Comparison of ENCODE assay signal across 20 cellular contexts in genomic region chr1:200528838-200529565, GRCh38.
DNase-seq lines count a peak whose midpoint lies in the region; ATAC-seq, FAIRE-seq and TF ChIP-seq lines count a peak whose summit lies in the region.
"Had no signal": no experiment of that assay in that cellular context is flagged by ENCODE, and none has a peak within 500 bp of the region (broad histone marks: within the 10 kb centered on the region; RNA-seq: fewer than 3 reads in every experiment).

No MANE protein-coding gene starts in this region.

- H3K4me1 Mint-ChIP-seq in CD8-positive, alpha-beta memory T cell: peaks cover 23 to 45% (median 35%) of the 10 kb centered on the region in 3 donors
- H3K4me1 Mint-ChIP-seq in astrocyte (ENCODE audit: low read depth, unreplicated experiment): peaks cover 5% of the 10 kb centered on the region

- no peaks in the 10 kb centered on the region for H3K36me3 Mint-ChIP-seq in CD8-positive, alpha-beta memory T cell
- no peaks in the 10 kb centered on the region for H3K36me3 Mint-ChIP-seq in astrocyte (ENCODE audit: low read depth, unreplicated experiment)

- peaks cover 0 to 4% of the 10 kb centered on the region in 2 donors for H3K27me3 Mint-ChIP-seq in CD8-positive, alpha-beta memory T cell
- peaks cover 2% of the 10 kb centered on the region for H3K27me3 Mint-ChIP-seq in astrocyte (ENCODE audit: low read depth, unreplicated experiment)

- no peak overlapping the region for H3K4me2 ChIP-seq in astrocyte (ENCODE audit: low read length)
- H3K4me2 ChIP-seq in osteoblast (ENCODE audit: insufficient read depth, low read length): no peak overlapping the region
- H3K4me2 ChIP-seq: KMS-11 had no signal

- no peaks in the 10 kb centered on the region for H3K27me3 ChIP-seq in CD8-positive, alpha-beta memory T cell (ENCODE audit: insufficient read depth, low read length, poor library complexity, severe bottlenecking)
- no peaks in the 10 kb centered on the region for H3K27me3 ChIP-seq in astrocyte (ENCODE audit: insufficient read depth, low read length)
- peaks cover 5% of the 10 kb centered on the region for H3K27me3 ChIP-seq in osteoblast (ENCODE audit: insufficient read depth, low read length)
- H3K27me3 ChIP-seq: MG63 had no signal

- DNase-seq in CD8-positive, alpha-beta memory T cell: no peak
- DNase-seq in astrocyte (ENCODE audit: low read depth) (no peak), osteoblast (ENCODE audit: insufficient read length, low spot score, missing footprints) (peak; percentile 58), HT-29 (ENCODE audit: low spot score) (no peak)
- DNase-seq in activated CD8-positive, alpha-beta memory T cell treated with anti-CD3 and anti-CD28 coated beads, Interleukin-2, amount 50 U/mL, for 4 hours: no peak
- DNase-seq: AML-193, HCEC 1CT, MG63, NCI-H1048, NCI-H1436 treated with DMSO at 0.1 percent for 48 hours, NCI-H2029, NCI-H446 treated with DMSO at 0.1 percent for 48 hours, OCI-M1, SHP77 had no signal

- ATAC-seq in HG03439 (IDR thresholded peaks at IDR 0.05; ENCODE audit: unreplicated experiment): no peak

- no peak for TF ChIP-seq CTCF in HEK293 (tag by site-specific recombination; IDR thresholded peaks at IDR 0.05)
- TF ChIP-seq CTCF in astrocyte (IDR thresholded peaks at IDR 0.05; ENCODE audit: insufficient read depth, low read depth, low read length): no peak
- no peak for TF ChIP-seq CTCF in osteoblast (IDR thresholded peaks at IDR 0.05; ENCODE audit: extremely low read depth, low read depth, low read length)

- CTCF ChIA-PET in CD8-positive, alpha-beta memory T cell (lab: Charles Lee): interaction anchor here (1.6 to 2.5 kb wide), 2 partner anchors 13 to 19 kb away, joined by 3 to 6 read pairs; no protein-coding TSS in a partner anchor
- CTCF ChIA-PET in HEK293 (lab: Yijun Ruan, JAX): interaction anchor here (0.9 to 1.6 kb wide), 4 partner anchors 10 to 39 kb away, joined by 3 to 7 read pairs (median 5); no protein-coding TSS in a partner anchor

- POLR2A ChIA-PET in CD8-positive, alpha-beta memory T cell (lab: Charles Lee): no interaction called here
- POLR2A ChIA-PET in HEK293 (lab: Yijun Ruan, JAX): interaction anchor here (0.5 kb wide), 1 partner anchor 207 kb away, joined by 5 read pairs; no protein-coding TSS in a partner anchor

- no peak overlapping the region for H3K4me3 ChIP-seq in CD8-positive, alpha-beta memory T cell (ENCODE audit: low read length)
- H3K4me3 ChIP-seq in HEK293 (ENCODE audit: low read depth, low read length) (no peak overlapping the region), astrocyte (ENCODE audit: insufficient read depth, low read depth, low read length) (no peak overlapping the region), osteoblast (ENCODE audit: insufficient read depth, low read length) (no peak overlapping the region)
- H3K4me3 ChIP-seq: MG63, SK-N-MC had no signal

- peak overlapping the region in 1 of 7 donors; percentile 1 for H3K4me3 Mint-ChIP-seq in CD8-positive, alpha-beta memory T cell
- H3K4me3 Mint-ChIP-seq in astrocyte (ENCODE audit: unreplicated experiment): no peak overlapping the region

- no peak for FAIRE-seq in astrocyte (lab: Jason Lieb, UNC)
- FAIRE-seq: G401.6 had no signal

- no peaks in the 10 kb centered on the region for H3K79me2 ChIP-seq in astrocyte (ENCODE audit: insufficient read depth, low read length)
- H3K79me2 ChIP-seq in osteoblast (ENCODE audit: insufficient read depth, low read length): no peaks in the 10 kb centered on the region

- H3K9me3 ChIP-seq in CD8-positive, alpha-beta memory T cell (ENCODE audit: low read length): no peaks in the 10 kb centered on the region
- H3K9me3 ChIP-seq in HEK293 (ENCODE audit: control insufficient read depth, insufficient read depth, low read depth, low read length) (no peaks in the 10 kb centered on the region), astrocyte (ENCODE audit: insufficient read depth, low read depth, low read length) (no peaks in the 10 kb centered on the region), osteoblast (ENCODE audit: low read depth, low read length) (no peaks in the 10 kb centered on the region)
- H3K9me3 ChIP-seq: MG63 had no signal

- H3K27ac ChIP-seq in CD8-positive, alpha-beta memory T cell (ENCODE audit: low read depth, low read length): no peak overlapping the region
- H3K27ac ChIP-seq in HEK293 (ENCODE audit: extremely low read depth, low read depth, low read length) (no peak overlapping the region), astrocyte (ENCODE audit: low read depth, low read length) (no peak overlapping the region), osteoblast (ENCODE audit: low read depth, low read length) (no peak overlapping the region)
- H3K27ac ChIP-seq: C4-2B, KMS-11, SK-N-MC had no signal

- H2AFZ ChIP-seq in astrocyte (ENCODE audit: low read depth, low read length) (no peak overlapping the region), osteoblast (ENCODE audit: low read length) (no peak overlapping the region)

- no peak overlapping the region for H3K9ac ChIP-seq in astrocyte (ENCODE audit: low read length)
- H3K9ac ChIP-seq: KMS-11 had no signal

- H3K4me1 ChIP-seq in CD8-positive, alpha-beta memory T cell (ENCODE audit: insufficient read depth, low read length): peaks cover 35% of the 10 kb centered on the region
- no peaks in the 10 kb centered on the region for H3K4me1 ChIP-seq in HEK293 (ENCODE audit: control insufficient read depth, insufficient read depth, low read length)
- peaks cover 11% of the 10 kb centered on the region for H3K4me1 ChIP-seq in astrocyte (ENCODE audit: insufficient read depth, low read length)
- H3K4me1 ChIP-seq in osteoblast (ENCODE audit: insufficient read depth, low read length): no peaks in the 10 kb centered on the region

- H4K20me1 ChIP-seq in astrocyte (ENCODE audit: insufficient read depth, low read length) (no peaks in the 10 kb centered on the region), osteoblast (ENCODE audit: insufficient read depth, low read length) (no peaks in the 10 kb centered on the region)

- H3K36me3 ChIP-seq in CD8-positive, alpha-beta memory T cell (ENCODE audit: insufficient read depth, low read length): no peaks in the 10 kb centered on the region
- no peaks in the 10 kb centered on the region for H3K36me3 ChIP-seq in HEK293 (ENCODE audit: control insufficient read depth in 2 of 2, insufficient read depth in 1 of 2, low read length in 2 of 2)
- H3K36me3 ChIP-seq in astrocyte (ENCODE audit: insufficient read depth, low read length): no peaks in the 10 kb centered on the region
- no peaks in the 10 kb centered on the region for H3K36me3 ChIP-seq in osteoblast (ENCODE audit: insufficient read depth, low read length)
- H3K36me3 ChIP-seq: MG63 had no signal

- no peaks in the 10 kb centered on the region for H3K9me3 Mint-ChIP-seq in CD8-positive, alpha-beta memory T cell
- H3K9me3 Mint-ChIP-seq in astrocyte (ENCODE audit: unreplicated experiment): no peaks in the 10 kb centered on the region

- H3K27ac Mint-ChIP-seq in CD8-positive, alpha-beta memory T cell: peak overlapping the region in 5 of 8 donors; percentile 5 to 70 (median 24)
- H3K27ac Mint-ChIP-seq in astrocyte (ENCODE audit: unreplicated experiment): peak overlapping the region; percentile 47

TF ChIP-seq in HEK293, 187 proteins besides CTCF, POLR2A, EP300 and RAD21:
- TF ChIP-seq ZBTB20 (tag by site-specific recombination; IDR thresholded peaks at IDR 0.05) (peak; percentile 47; the same call in 1 of the 2 replicates), ZNF623 (tag by site-specific recombination; IDR thresholded peaks at IDR 0.05) (no peak)
